Comparison of ENCODE assay signal across 8 cellular contexts in genomic region chr6:56693246-56693607, GRCh38. TPM values are rescaled to one million over a fixed set of nuclear protein-coding genes. Genes with fewer than 3 reads are reported as not detected.
DNase-seq lines count a peak whose midpoint lies in the region; ATAC-seq and TF ChIP-seq lines count a peak whose summit lies in the region.

No MANE protein-coding gene starts in this region.

- peak overlapping the region; percentile 87 for H3K4me2 ChIP-seq in smooth muscle cell

- CTCF ChIA-PET in CD4-positive, alpha-beta T cell (lab: Charles Lee): no interaction called here

- POLR2A ChIA-PET in CD4-positive, alpha-beta T cell (lab: Charles Lee): no interaction called here

- peaks cover 6% of the 10 kb centered on the region for H3K79me2 ChIP-seq in smooth muscle cell (ENCODE audit: low read depth)

- H3K9me3 ChIP-seq in left ventricle myocardium inferior (replicated peaks) (no peaks in the 10 kb centered on the region), smooth muscle cell (replicated peaks; ENCODE audit: low read depth) (no peaks in the 10 kb centered on the region)
- no peaks in the 10 kb centered on the region for H3K9me3 ChIP-seq in CD4-positive, alpha-beta T cell (ENCODE audit: control insufficient read depth, low read length)

- H4K20me1 ChIP-seq in smooth muscle cell (ENCODE audit: low read depth): no peaks in the 10 kb centered on the region

- H3K36me3 Mint-ChIP-seq in CD4-positive, alpha-beta T cell (ENCODE audit: low read depth): no peaks in the 10 kb centered on the region

- peak overlapping the region; percentile 69 for H2AFZ ChIP-seq in smooth muscle cell (ENCODE audit: low read depth)

- H3K36me3 ChIP-seq in left ventricle myocardium inferior (peaks cover 4% of the 10 kb centered on the region), smooth muscle cell (ENCODE audit: low read depth) (no peaks in the 10 kb centered on the region)

- H3K4me1 Mint-ChIP-seq in CD4-positive, alpha-beta T cell (ENCODE audit: low read depth): no peaks in the 10 kb centered on the region

- no peaks in the 10 kb centered on the region for H3K27me3 ChIP-seq in left ventricle myocardium inferior (ENCODE audit: low read depth)
- no peaks in the 10 kb centered on the region for H3K27me3 ChIP-seq in smooth muscle cell (ENCODE audit: low read depth)
- no peaks in the 10 kb centered on the region for H3K27me3 ChIP-seq in CD4-positive, alpha-beta T cell (ENCODE audit: control insufficient read depth, insufficient read depth, low read length)

- 26% methylated on average over 5 of the region's 5 CpGs for WGBS in smooth muscle cell (ENCODE audit: low lambda C conversion rate)

- intact Hi-C loops in left ventricle myocardium inferior (cut with micrococcal nuclease): no loop called here
- intact Hi-C loops in CD4-positive, alpha-beta T cell (cut with DNase I, micrococcal nuclease): no loop called here

- H3K4me1 ChIP-seq in left ventricle myocardium inferior: peaks cover 51% of the 10 kb centered on the region
- peaks cover 25% of the 10 kb centered on the region for H3K4me1 ChIP-seq in smooth muscle cell (ENCODE audit: low read depth)

- ATAC-seq in HG02678 (IDR thresholded peaks at IDR 0.05; ENCODE audit: unreplicated experiment): no peak
- no peak for ATAC-seq in CD4-positive, alpha-beta T cell (ENCODE audit: poor library complexity)

- H3K4me3 Mint-ChIP-seq in CD4-positive, alpha-beta T cell: no peak overlapping the region

- no peaks in the 10 kb centered on the region for H3K27me3 Mint-ChIP-seq in CD4-positive, alpha-beta T cell

- TF ChIP-seq CTCF in VCaP (conservative IDR thresholded peaks at IDR 0.05) (no peak), left ventricle myocardium inferior (IDR thresholded peaks at IDR 0.05; ENCODE audit: borderline replicate concordance) (no peak), smooth muscle cell (IDR thresholded peaks at IDR 0.05; ENCODE audit: borderline replicate concordance, insufficient read depth, poor library complexity, severe bottlenecking) (no peak)
- no peak for TF ChIP-seq CTCF in CD4-positive, alpha-beta T cell (IDR thresholded peaks at IDR 0.05)

- H3K27ac ChIP-seq in VCaP (peak overlapping the region; percentile 65), left ventricle myocardium inferior (replicated peaks) (peak overlapping the region; percentile 90), smooth muscle cell (ENCODE audit: low read depth) (peak overlapping the region; percentile 95)
- H3K27ac ChIP-seq in CD4-positive, alpha-beta T cell (ENCODE audit: low read depth, low read length): no peak overlapping the region

- no peak overlapping the region for H3K27ac Mint-ChIP-seq in CD4-positive, alpha-beta T cell

- H3K9me3 Mint-ChIP-seq in CD4-positive, alpha-beta T cell: no peaks in the 10 kb centered on the region

- peaks cover 8% of the 10 kb centered on the region for H3F3A ChIP-seq in smooth muscle cell (ENCODE audit: low read depth)

- DNase-seq in GM04504 (ENCODE audit: low read depth) (peak; percentile 94), left ventricle myocardium inferior (peak; percentile 92), smooth muscle cell (lab: John Stamatoyannopoulos, UW; ENCODE audit: unreplicated experiment) (no peak), HUDEP-2 (lab: John Stamatoyannopoulos, UW; ENCODE audit: unreplicated experiment in 76 of 76) (no peak), NCI-H774 (lab: John Stamatoyannopoulos, UW) (no peak)
- no peak for DNase-seq in CD4-positive, alpha-beta T cell

- peak overlapping the region; percentile 84 for H3K9ac ChIP-seq in smooth muscle cell (ENCODE audit: low read depth)

- H3K4me3 ChIP-seq in left ventricle myocardium inferior (peak overlapping the region; percentile 66), smooth muscle cell (peak overlapping the region; percentile 52)

RNA-seq across cellular contexts. Expression of gene DST, which starts 50.5 kb away (rescaled TPM):
- total RNA-seq in left ventricle myocardium inferior (331 TPM), smooth muscle cell (157 and 186 TPM in 2 replicates)
- polyA plus RNA-seq in smooth muscle cell: 17.1 and 48.0 TPM in 2 replicates
- 1 to 10 TPM; 5.7 to 5.9 TPM for total RNA-seq in CD4-positive, alpha-beta T cell

Comparison
In these comparisons a context has a peak if more than half of its experiments do, and no peak if none do; other contexts are left out.
1. DNase-seq: peak in GM04504 (single experiment) and left ventricle myocardium inferior (single experiment); none in smooth muscle cell (single experiment), CD4-positive, alpha-beta T cell (0 of 10), HUDEP-2 (0 of 76) and NCI-H774 (single experiment).
2. RNA of gene DST, which starts 50.5 kb away (total RNA-seq): 331 TPM in left ventricle myocardium inferior (single experiment) and 157 to 186 TPM in smooth muscle cell; 5.7 to 5.9 TPM in CD4-positive, alpha-beta T cell; every median in the first group is over 10 times any median in the second.